23 cellular contexts compared by ENCODE assay signal in genomic region chr12:85225501-85225900, GRCh38.
"Had no signal": no experiment of that assay in that cellular context is flagged by ENCODE, and none has a peak within 500 bp of the region (broad histone marks: within the 10 kb centered on the region; RNA-seq: fewer than 3 reads in every experiment).

No MANE protein-coding gene starts in this region.

- H3K36me3 ChIP-seq: MG63 had no signal

- H3K27me3 ChIP-seq: MG63 had no signal

- DNase-seq: Karpas-422, KG1, MG63, NCI-H1092, NCI-H1105 treated with DMSO at 0.1 percent for 48 hours, NCI-H1417 treated with DMSO at 0.1 percent for 48 hours, NCI-H146, NCI-H1694 treated with DMSO at 0.1 percent for 48 hours, NCI-H1930, NCI-H2081, NCI-H2107, NCI-H2171, NCI-H226, NCI-H446, NCI-H510A, NCI-H524 treated with DMSO at 0.1 percent for 48 hours, NCI-H69, NCI-H774, PC-3, SHP77, T-cell had no signal

- H3K4me3 ChIP-seq: MG63 had no signal

- ATAC-seq: Panc1, PC-3, T-cell had no signal

- H3K27ac ChIP-seq: RWPE1 had no signal

- H3K9me3 ChIP-seq: MG63 had no signal
